Comparison of ENCODE assay signal across 16 cellular contexts in the genomic region with DNA sequence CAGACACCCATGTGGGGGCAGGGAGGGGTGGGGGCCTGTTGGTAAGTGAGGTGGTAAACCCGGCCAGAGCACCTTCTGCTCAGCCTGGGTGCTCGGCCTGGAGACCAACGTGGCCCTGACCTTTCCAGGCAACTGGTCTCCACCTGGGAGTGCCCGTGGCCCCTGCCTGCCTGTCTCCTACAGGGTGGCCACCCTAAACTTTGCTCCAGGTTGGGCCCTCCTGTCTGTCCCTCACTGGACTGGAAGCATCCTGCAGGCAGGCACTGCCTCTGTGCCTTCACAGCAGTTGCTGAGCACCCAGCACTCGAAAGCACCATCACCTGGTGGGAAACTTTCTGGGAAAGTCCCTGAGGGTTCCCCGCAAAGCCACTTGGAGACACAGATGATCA.
"Had no signal": no experiment of that assay in that cellular context is flagged by ENCODE, and none has a peak within 500 bp of the region (broad histone marks: within the 10 kb centered on the region; RNA-seq: fewer than 3 reads in every experiment).

No MANE protein-coding gene starts in this region.

- ATAC-seq: effector memory CD8-positive, alpha-beta T cell; gastroesophageal sphincter; left lung; naive thymus-derived CD4-positive, alpha-beta T cell had no signal

- H3K4me1 ChIP-seq: left lung, right atrium auricular region had no signal

- H3K9me3 ChIP-seq: esophagus squamous epithelium, gastroesophageal sphincter, left lung, right atrium auricular region had no signal

- H3K4me3 ChIP-seq: esophagus squamous epithelium, gastroesophageal sphincter, left lung, lung, right atrium auricular region had no signal

- H3K27me3 ChIP-seq: right atrium auricular region had no signal

- DNase-seq: effector memory CD8-positive, alpha-beta T cell; esophagus squamous epithelium; foreskin fibroblast; glutamatergic neuron; islet precursor cell; mesenchymal stem cell; naive thymus-derived CD4-positive, alpha-beta T cell; small intestine; stimulated activated CD4-positive, alpha-beta T cell treated with anti-CD3 and anti-CD28 coated beads, Interleukin-2, amount 100 ng/mL, for 48 hours; stimulated activated naive CD4-positive, alpha-beta T cell treated with Interleukin-2 at 50 U/mL for 16 hours; trophoblast cell had no signal

- H3K4me3 Mint-ChIP-seq: dendritic cell treated with granulocyte-macrophage colony-stimulating factor and Interleukin-4, amounts not matched to agents 40 ng/mL and 50 ng/mL, for 4 days; effector memory CD8-positive, alpha-beta T cell; naive thymus-derived CD4-positive, alpha-beta T cell had no signal

- H3K36me3 Mint-ChIP-seq: naive thymus-derived CD4-positive, alpha-beta T cell had no signal

- H3K4me1 Mint-ChIP-seq: naive thymus-derived CD4-positive, alpha-beta T cell had no signal

- H3K36me3 ChIP-seq: esophagus squamous epithelium, gastroesophageal sphincter, left lung, right atrium auricular region had no signal

- H3K27ac ChIP-seq: esophagus squamous epithelium, gastroesophageal sphincter, left lung, right atrium auricular region had no signal

- H3K9me3 Mint-ChIP-seq: dendritic cell treated with granulocyte-macrophage colony-stimulating factor and Interleukin-4, amounts not matched to agents 40 ng/mL and 50 ng/mL, for 4 days; effector memory CD8-positive, alpha-beta T cell had no signal

- H3K27ac Mint-ChIP-seq: dendritic cell treated with granulocyte-macrophage colony-stimulating factor and Interleukin-4, amounts not matched to agents 40 ng/mL and 50 ng/mL, for 4 days; effector memory CD8-positive, alpha-beta T cell; naive thymus-derived CD4-positive, alpha-beta T cell had no signal
